Comparison of ENCODE assay signal across 8 cellular contexts in the genomic region with DNA sequence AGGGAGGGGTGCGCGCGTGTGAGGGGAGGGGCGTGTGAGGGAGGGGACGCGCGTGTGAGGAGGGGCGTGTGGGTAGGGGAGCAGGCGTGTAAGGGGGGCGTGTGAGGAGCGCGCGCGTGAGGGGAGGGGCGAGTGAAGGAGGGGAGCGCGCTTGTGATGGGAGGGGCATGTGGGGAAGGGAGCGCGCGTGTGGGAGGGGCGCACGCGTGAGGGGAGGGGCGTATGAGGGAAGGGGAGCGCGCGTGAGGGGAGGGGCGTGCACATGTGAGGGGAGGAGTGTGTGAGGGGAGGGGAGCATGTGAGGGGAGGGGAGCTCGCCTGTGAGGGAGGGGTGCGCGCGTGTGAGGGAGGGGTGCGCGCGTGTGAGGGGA. TPM values are rescaled to one million over a fixed set of nuclear protein-coding genes. Genes with fewer than 3 reads are reported as not detected.
DNase-seq lines count a peak whose midpoint lies in the region; ATAC-seq and TF ChIP-seq lines count a peak whose summit lies in the region.

No MANE protein-coding gene starts in this region.

- peaks cover 4% of the 10 kb centered on the region for H3K27me3 Mint-ChIP-seq in CD4-positive, CD25-positive, alpha-beta regulatory T cell
- peaks cover 18% of the 10 kb centered on the region for H3K27me3 Mint-ChIP-seq in nephron progenitor cell (ENCODE audit: low read depth, poor library complexity)
- H3K27me3 Mint-ChIP-seq in stimulated activated naive CD8-positive, alpha-beta T cell treated with anti-CD3 and anti-CD28 coated beads, Interleukin-15, Interleukin-2, amounts not matched to agents 100 ng/mL and 50 ng/mL, for 24 hours, result no peaks in the 10 kb centered on the region

- H3K36me3 Mint-ChIP-seq in CD4-positive, CD25-positive, alpha-beta regulatory T cell, result peaks cover 7% of the 10 kb centered on the region
- H3K36me3 Mint-ChIP-seq in nephron progenitor cell (ENCODE audit: low read depth), result peaks cover 37% of the 10 kb centered on the region
- peaks cover 5% of the 10 kb centered on the region for H3K36me3 Mint-ChIP-seq in stimulated activated naive CD8-positive, alpha-beta T cell treated with anti-CD3 and anti-CD28 coated beads, Interleukin-15, Interleukin-2, amounts not matched to agents 100 ng/mL and 50 ng/mL, for 24 hours (ENCODE audit: low read depth)

- peaks cover 8 to 49% (median 35%) of the 10 kb centered on the region in 4 donors for H3K4me1 Mint-ChIP-seq in CD4-positive, CD25-positive, alpha-beta regulatory T cell
- peaks cover 32% of the 10 kb centered on the region for H3K4me1 Mint-ChIP-seq in nephron progenitor cell
- H3K4me1 Mint-ChIP-seq in stimulated activated naive CD8-positive, alpha-beta T cell treated with anti-CD3 and anti-CD28 coated beads, Interleukin-15, Interleukin-2, amounts not matched to agents 100 ng/mL and 50 ng/mL, for 24 hours (ENCODE audit: low read depth), result peaks cover 41% of the 10 kb centered on the region

- H3K4me3 ChIP-seq in CD4-positive, CD25-positive, alpha-beta regulatory T cell (ENCODE audit: low read depth, low read length), result no peak overlapping the region
- H3K4me3 ChIP-seq in fibroblast of the aortic adventitia (ENCODE audit: low read depth, low read length), result peak overlapping the region; percentile 85

- H3K27ac Mint-ChIP-seq in CD4-positive, CD25-positive, alpha-beta regulatory T cell, result peak overlapping the region; percentile 91 to 96 (median 94)
- peak overlapping the region; percentile 92 for H3K27ac Mint-ChIP-seq in nephron progenitor cell
- peak overlapping the region; percentile 95 for H3K27ac Mint-ChIP-seq in stimulated activated naive CD8-positive, alpha-beta T cell treated with anti-CD3 and anti-CD28 coated beads, Interleukin-15, Interleukin-2, amounts not matched to agents 100 ng/mL and 50 ng/mL, for 24 hours

- peak overlapping the region; percentile 81 to 98 (median 94) for H3K4me3 Mint-ChIP-seq in CD4-positive, CD25-positive, alpha-beta regulatory T cell
- peak overlapping the region; percentile 90 for H3K4me3 Mint-ChIP-seq in nephron progenitor cell
- peak overlapping the region; percentile 91 for H3K4me3 Mint-ChIP-seq in stimulated activated naive CD8-positive, alpha-beta T cell treated with anti-CD3 and anti-CD28 coated beads, Interleukin-15, Interleukin-2, amounts not matched to agents 100 ng/mL and 50 ng/mL, for 24 hours

- no peaks in the 10 kb centered on the region for H3K9me3 ChIP-seq in CD4-positive, CD25-positive, alpha-beta regulatory T cell (ENCODE audit: control insufficient read depth in 2 of 2, low read length in 2 of 2)

- H3K9me3 Mint-ChIP-seq in CD4-positive, CD25-positive, alpha-beta regulatory T cell, result peaks cover 0 to 1% (median 0%) of the 10 kb centered on the region in 7 donors
- H3K9me3 Mint-ChIP-seq in nephron progenitor cell, result no peaks in the 10 kb centered on the region
- H3K9me3 Mint-ChIP-seq in stimulated activated naive CD8-positive, alpha-beta T cell treated with anti-CD3 and anti-CD28 coated beads, Interleukin-15, Interleukin-2, amounts not matched to agents 100 ng/mL and 50 ng/mL, for 24 hours, result no peaks in the 10 kb centered on the region

- DNase-seq in CD4-positive, CD25-positive, alpha-beta regulatory T cell, result peak; percentile 82 to 92 (median 83)
- DNase-seq in HT1080 (ENCODE audit: low read depth) (peak; percentile 50), RPMI7951 (ENCODE audit: low read depth) (peak; percentile 84), fibroblast of the aortic adventitia (ENCODE audit: low read depth) (peak; percentile 91), nephron progenitor cell (peak; percentile 86)
- DNase-seq in activated effector memory CD4-positive, alpha-beta T cell treated with anti-CD3 and anti-CD28 coated beads, Interleukin-2, amount 50 U/mL, for 16 hours, result peak; percentile 94

- H3K27me3 ChIP-seq in CD4-positive, CD25-positive, alpha-beta regulatory T cell (ENCODE audit: control insufficient read depth, insufficient read depth, low read length), result no peaks in the 10 kb centered on the region

- H3K36me3 ChIP-seq in CD4-positive, CD25-positive, alpha-beta regulatory T cell (ENCODE audit: control insufficient read depth, insufficient read depth, low read length), result peaks cover 8% of the 10 kb centered on the region

- ATAC-seq in CD4-positive, CD25-positive, alpha-beta regulatory T cell (ENCODE audit: low read depth in 2 of 2), result peak; percentile 30 to 36
- ATAC-seq in GM21367 (IDR thresholded peaks at IDR 0.05; ENCODE audit: unreplicated experiment), result no peak

- H3K27ac ChIP-seq in CD4-positive, CD25-positive, alpha-beta regulatory T cell (ENCODE audit: insufficient read depth, low read length, poor library complexity, severe bottlenecking), result peak overlapping the region; percentile 89

- TF ChIP-seq CTCF in fibroblast of the aortic adventitia (IDR thresholded peaks at IDR 0.05; ENCODE audit: insufficient read depth, low read length) (no peak), nephron progenitor cell (IDR thresholded peaks at IDR 0.05) (no peak)

- peaks cover 26% of the 10 kb centered on the region for H3K4me1 ChIP-seq in CD4-positive, CD25-positive, alpha-beta regulatory T cell (ENCODE audit: control insufficient read depth, insufficient read depth, low read length, poor library complexity, severe bottlenecking)

RNA-seq across cellular contexts. Expression of gene MXI1, which starts 19.1 kb away (rescaled TPM):
- 48.1 TPM for total RNA-seq in CD4-positive, CD25-positive, alpha-beta regulatory T cell
- 10 to 100 TPM; 34.2 to 56.8 (median 40.2) TPM for polyA plus RNA-seq in CD4-positive, CD25-positive, alpha-beta regulatory T cell
- total RNA-seq in HT1080 (2014; rRNA removed; shearing (Covaris generic)), result 12.7 and 18.5 TPM in 2 replicates
- 19.8 and 24.8 TPM in 2 replicates for polyA plus RNA-seq in HT1080 (2015; cell fraction: cytosol; rRNA removed)
- polyA plus RNA-seq in HT1080 (2015; cell fraction: nucleus; rRNA removed), result 12.7 and 16.3 TPM in 2 replicates
- 9.0 and 11.1 TPM in 2 replicates for total RNA-seq in RPMI7951 (2014; rRNA removed; shearing (Covaris generic))
- total RNA-seq in fibroblast of the aortic adventitia (ENCODE audit: low replicate concordance), result 20.3 and 32.7 TPM in 2 replicates
